ENCODE assay signal across 8 cellular contexts in genomic region chr9:34760196-34761040, GRCh38. TPM values are rescaled to one million over a fixed set of nuclear protein-coding genes. Genes with fewer than 3 reads are reported as not detected.
A peak's percentile ranks its signal among the peaks of the same experiment; 100 is the strongest.
DNase-seq lines count a peak whose midpoint lies in the region; ATAC-seq, FAIRE-seq and TF ChIP-seq lines count a peak whose summit lies in the region.
"Not testable (repeated sequence)": the region's sequence is repeated elsewhere in the genome, so short reads cannot be mapped to it uniquely, and the experiment has no call there.

No MANE protein-coding gene starts in this region.

- TF ChIP-seq CTCF in AG04450 (IDR thresholded peaks at IDR 0.05; ENCODE audit: low read depth, low read length) (peak; percentile 59), SU-DHL-6 (IDR thresholded peaks at IDR 0.05; ENCODE audit: insufficient read depth, low read length, poor library complexity, severe bottlenecking) (peak; percentile 61), esophagus muscularis mucosa (IDR thresholded peaks at IDR 0.05) (peak; percentile 21 to 52 (median 35)), HepG2 (CRISPR knock-in tag; IDR thresholded peaks at IDR 0.05) (peak; percentile 93)

- TF ChIP-seq RAD21 in HepG2 (CRISPR knock-in tag; IDR thresholded peaks at IDR 0.05), result peak; percentile 87

- peak; percentile 100 for ATAC-seq in HepG2

- H3K36me3 ChIP-seq in SU-DHL-6 (ENCODE audit: low read length); esophagus muscularis mucosa; HepG2 (replicated peaks in 1 of 2; ENCODE audit: control insufficient read depth in 1 of 2, insufficient read depth in 2 of 2, low read length in 2 of 2): not testable (repeated sequence)

- H3K4me1 ChIP-seq in esophagus muscularis mucosa; HepG2 (ENCODE audit: insufficient read depth, low read length): not testable (repeated sequence)

- H3F3A ChIP-seq in SU-DHL-6 (ENCODE audit: insufficient read depth), result not testable (repeated sequence)

- intact Hi-C loops in esophagus muscularis mucosa (cut with DNase I); HepG2 (cut with micrococcal nuclease; ENCODE audit: unreplicated experiment): not testable (repeated sequence)

- 50% methylated on average over 24 of the region's 32 CpGs for WGBS in esophagus muscularis mucosa
- 22% methylated on average over 18 of the region's 32 CpGs for WGBS in HepG2 (ENCODE audit: low lambda C conversion rate)

- not testable (repeated sequence) for TF ChIP-seq POLR2A in esophagus muscularis mucosa (IDR thresholded peaks at IDR 0.05; ENCODE audit: low read depth); HepG2 (IDR thresholded peaks at IDR 0.05; ENCODE audit: insufficient read depth in 1 of 2, low read depth in 2 of 2, low read length in 2 of 2)

- in situ Hi-C loops in HepG2 (cut with HindIII; ENCODE audit: extremely low pct_ligation_motif_present, low pct_unique_long_range_greater_than_20kb), result not testable (repeated sequence)

- not testable (repeated sequence) for H3K9me2 ChIP-seq in SU-DHL-6 (replicated peaks; ENCODE audit: insufficient read depth, low read length)

- H3K9ac ChIP-seq in SU-DHL-6 (ENCODE audit: low read length); HepG2 (ENCODE audit: insufficient read depth, low read depth, low read length): not testable (repeated sequence)

- not testable (repeated sequence) for DNase-seq in AG04450 (ENCODE audit: low read depth, low spot score); esophagus muscularis mucosa (ENCODE audit: extremely low spot score)
- DNase-seq in GM18507 (ENCODE audit: extremely low spot score, insufficient read length, low read depth) (peak; percentile 22), NCI-H1694 treated with DMSO at 0.1 percent for 48 hours (lab: John Stamatoyannopoulos, UW) (peak; percentile 22), HepG2 (ENCODE audit: low spot score) (peak; percentile 16)
- DNase-seq in activated T-helper 9 cell treated with anti-CD3 and anti-CD28 coated beads, Interleukin-2, amount 50 U/mL, for 16 hours (ENCODE audit: low read depth), result peak; percentile 7
- peak; percentile 24 to 40 (median 40) for DNase-seq in stimulated activated CD4-positive, alpha-beta T cell treated with anti-CD3 and anti-CD28 coated beads, Interleukin-12 subunit alpha, Interleukin-12 subunit beta, amount 100 ng/mL, for 48 hours (ENCODE audit: low read depth in 2 of 3, low spot score in 1 of 3)

- H3K79me2 ChIP-seq in SU-DHL-6 (ENCODE audit: insufficient read depth, low read length); HepG2 (ENCODE audit: insufficient read depth, low read length): not testable (repeated sequence)

- not testable (repeated sequence) for H2AFZ ChIP-seq in SU-DHL-6 (ENCODE audit: low read depth, low read length, severe bottlenecking); HepG2 (ENCODE audit: low read length)

- FAIRE-seq in GM18507 (lab: Jason Lieb, UNC), result peak; percentile 62
- peak; percentile 21 for FAIRE-seq in HepG2 (lab: Jason Lieb, UNC)

- TF ChIP-seq EP300 in esophagus muscularis mucosa (IDR thresholded peaks at IDR 0.05); HepG2 (IDR thresholded peaks at IDR 0.05; ENCODE audit: low read depth in 2 of 2, low read length in 2 of 2); HepG2 (CRISPR knock-in tag; IDR thresholded peaks at IDR 0.05; ENCODE audit: borderline replicate concordance): not testable (repeated sequence)

- not testable (repeated sequence) for BruUV-seq in HepG2 (replicated peaks; lab: Mats Ljungman, UMichigan)

- CTCF ChIA-PET in AG04450 (lab: Charles Lee) (interaction anchor here (0.6 to 1.5 kb wide), 11 partner anchors 12 to 655 kb away, joined by 3 to 5 read pairs (median 3); partner anchors contain the start of gene PIGO), HepG2 (lab: Yijun Ruan, JAX; ENCODE audit: low intra/inter-chr PET ratio, low total read pairs) (interaction anchor here (0.8 to 1.0 kb wide), 2 partner anchors 109 to 225 kb away, joined by 4 read pairs; no protein-coding TSS in a partner anchor)

- H3K27me3 ChIP-seq in AG04450 (ENCODE audit: control insufficient read depth, insufficient read depth, low read length); SU-DHL-6 (ENCODE audit: low read length); HepG2 (ENCODE audit: control insufficient read depth in 1 of 2, insufficient read depth in 2 of 2, low read length in 2 of 2): not testable (repeated sequence)
- H3K27me3 ChIP-seq in esophagus muscularis mucosa, result peaks cover 0 to 14% (median 0%) of the 10 kb centered on the region in 4 donors

- not testable (repeated sequence) for H3K4me3 ChIP-seq in AG04450 (ENCODE audit: low read depth, low read length); SU-DHL-6 (ENCODE audit: insufficient read depth, low read length, poor library complexity, severe bottlenecking); HepG2 (replicated peaks in 1 of 3; ENCODE audit: insufficient read depth in 1 of 3, low read depth in 2 of 3, low read length in 3 of 3)
- H3K4me3 ChIP-seq in esophagus muscularis mucosa, result peak overlapping the region in 1 of 4 donors; percentile 5

- not testable (repeated sequence) for H3K27ac ChIP-seq in AG04450 (ENCODE audit: low read depth, low read length); SU-DHL-6 (ENCODE audit: low read depth, low read length); esophagus muscularis mucosa (replicated peaks in 1 of 4); HepG2 (ENCODE audit: extremely low read length, insufficient read depth, low read length)

- H3K9me3 ChIP-seq in AG04450 (ENCODE audit: control insufficient read depth, insufficient read depth, low read length); SU-DHL-6 (ENCODE audit: insufficient read depth, low read length); esophagus muscularis mucosa; HepG2 (ENCODE audit: low read length): not testable (repeated sequence)

- not testable (repeated sequence) for H3K4me2 ChIP-seq in SU-DHL-6 (ENCODE audit: low read depth, low read length, poor library complexity, severe bottlenecking); HepG2 (ENCODE audit: low read depth, low read length)

- not testable (repeated sequence) for H4K20me1 ChIP-seq in SU-DHL-6 (ENCODE audit: low read depth, low read length); HepG2 (ENCODE audit: insufficient read depth, low read length)

- POLR2A ChIA-PET in AG04450 (lab: Yijun Ruan, JAX); HepG2 (lab: Yijun Ruan, JAX): not testable (repeated sequence)

RNA-seq across cellular contexts. Expression of gene CCL21, which starts 50.5 kb away (rescaled TPM):
- polyA plus RNA-seq in AG04450 (2011; rRNA removed) (not detected in 2 replicates), HepG2 (2011; rRNA removed) (not detected in 2 replicates)
- not detected in 2 replicates for polyA minus RNA-seq in AG04450 (2011; rRNA and poly(A)+ RNA removed)
- total RNA-seq in esophagus muscularis mucosa (100 to 1,000 TPM in 2 of 4 donors, 10 to 100 TPM in 2; 53.6 to 271 (median 119) TPM), HepG2 (2016; rRNA removed; fragmentation: Illumina TruSeq; extraction: Trizol) (not detected in 2 replicates)
- total RNA-seq in HepG2 (2016; cell fraction: cytosol; rRNA removed; fragmentation: Illumina TruSeq; extraction: Trizol; ENCODE audit: low read depth), result not detected in 2 replicates
- not detected in 2 replicates for total RNA-seq in HepG2 (2016; cell fraction: insoluble cytoplasmic fraction; rRNA removed; fragmentation: Illumina TruSeq; extraction: Trizol)
- not detected in 2 replicates for total RNA-seq in HepG2 (2016; cell fraction: membrane; rRNA removed; fragmentation: Illumina TruSeq; extraction: Trizol)
- total RNA-seq in HepG2 (2016; cell fraction: nucleus; rRNA removed; fragmentation: Illumina TruSeq; extraction: Trizol), result not detected in 2 replicates
- not detected in 2 replicates for polyA plus RNA-seq in HepG2 (2011; cell fraction: cytosol; rRNA removed)
- not detected in 2 replicates for polyA plus RNA-seq in HepG2 (2011; cell fraction: nucleus; rRNA removed)
- not detected in 2 replicates for polyA plus RNA-seq in HepG2 (2012)
- polyA plus RNA-seq in HepG2 (2016; cell fraction: cytosol; fragmentation: Illumina TruSeq; extraction: Trizol; ENCODE audit: low read depth), result not detected in 2 replicates
- polyA plus RNA-seq in HepG2 (2016; cell fraction: insoluble cytoplasmic fraction; fragmentation: Illumina TruSeq; extraction: Trizol; ENCODE audit: low read depth), result not detected in 2 replicates
- polyA plus RNA-seq in HepG2 (2016; cell fraction: membrane; fragmentation: Illumina TruSeq; extraction: Trizol; ENCODE audit: low read depth), result not detected in 2 replicates
- polyA plus RNA-seq in HepG2 (2016; cell fraction: nucleus; fragmentation: Illumina TruSeq; extraction: Trizol; ENCODE audit: insufficient read depth, low read depth), result not detected in 2 replicates
- polyA minus RNA-seq in HepG2 (2011; rRNA and poly(A)+ RNA removed; ENCODE audit: low replicate concordance), result not detected in 2 replicates
- polyA minus RNA-seq in HepG2 (2011; cell fraction: cytosol; rRNA and poly(A)+ RNA removed), result not detected in 2 replicates
- not detected in 2 replicates for polyA minus RNA-seq in HepG2 (2011; cell fraction: nucleus; rRNA and poly(A)+ RNA removed)

Comparison
In these comparisons a context has a peak if more than half of its experiments do, and no peak if none do; other contexts are left out.
1. CTCF ChIP-seq: peak in every context shown above with its lines; median percentile 93 in HepG2; 61 in SU-DHL-6; 59 in AG04450; 35 in esophagus muscularis mucosa.
2. RNA of gene CCL21, which starts 50.5 kb away (total RNA-seq): 53.6 to 271 TPM in esophagus muscularis mucosa; not detected in HepG2; every median in the first group is over 10 times any median in the second.